Comparison of ENCODE assay signal across 9 cellular contexts in the genomic region with DNA sequence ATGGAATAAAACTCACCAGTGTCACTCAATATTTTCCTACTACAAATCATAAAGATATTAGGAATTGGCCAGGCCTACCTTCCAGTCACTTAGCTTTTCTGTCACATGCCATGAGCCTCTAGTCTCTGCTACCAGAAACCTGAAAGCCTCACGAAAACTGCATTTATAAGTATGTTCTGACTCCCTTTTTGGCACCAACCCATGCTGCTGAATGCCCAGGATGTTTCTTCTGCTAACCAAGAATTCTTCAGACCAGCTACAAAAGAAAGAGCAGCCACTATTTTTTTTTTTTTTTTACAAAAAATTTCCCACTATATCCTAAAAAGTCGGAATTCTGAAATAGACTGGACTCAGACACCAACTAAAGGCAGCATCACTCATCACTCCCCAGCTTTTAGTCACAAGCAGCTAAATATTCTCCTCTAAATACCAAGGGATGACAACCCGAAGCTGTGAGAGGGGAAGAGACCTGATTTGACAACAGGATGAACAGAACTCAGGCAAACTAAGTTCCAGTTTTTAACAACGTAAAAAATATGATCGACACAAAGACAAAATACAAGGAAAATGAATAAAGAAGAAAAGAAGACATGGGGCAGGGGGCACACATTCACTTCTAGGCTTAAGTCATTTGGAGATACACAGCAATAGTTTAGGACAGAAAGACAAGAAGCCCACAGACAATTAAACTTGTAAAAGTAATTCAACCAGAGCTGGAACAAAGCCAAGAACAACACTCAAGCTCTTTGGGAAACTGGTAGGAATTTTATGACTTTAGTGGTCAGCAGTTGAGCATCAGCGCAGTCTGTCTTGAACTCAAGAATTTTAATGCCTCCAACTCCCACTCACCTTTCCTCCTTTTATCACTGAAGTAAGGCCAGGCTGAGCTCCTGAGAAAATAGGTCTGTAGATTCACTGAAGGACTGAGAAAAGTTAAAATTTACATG. TPM values are rescaled to one million over a fixed set of nuclear protein-coding genes. Genes with fewer than 3 reads are reported as not detected.
DNase-seq lines count a peak whose midpoint lies in the region; ATAC-seq, FAIRE-seq and TF ChIP-seq lines count a peak whose summit lies in the region.
"Had no signal": no experiment of that assay in that cellular context is flagged by ENCODE, and none has a peak within 500 bp of the region (broad histone marks: within the 10 kb centered on the region; RNA-seq: fewer than 3 reads in every experiment).

No MANE protein-coding gene starts in this region.

- POLR2A ChIA-PET in GM12878 (lab: Charles Lee): interaction anchor here (0.6 to 5.3 kb wide), 14 partner anchors 9 to 353 kb away, joined by 3 to 29 read pairs (median 6); a partner anchor contains a TSS

- ATAC-seq in GM12878: no peak
- no peak for ATAC-seq in right lobe of liver
- no peak for ATAC-seq in upper lobe of left lung (ENCODE audit: low FRiP score in 2 of 2)
- no peak for ATAC-seq in GM18873 (IDR thresholded peaks at IDR 0.05; ENCODE audit: low FRiP score, unreplicated experiment)

- no peaks in the 10 kb centered on the region for H3K9me3 ChIP-seq in GM12878 (replicated peaks; ENCODE audit: control insufficient read depth, insufficient read depth, low read length)
- no peaks in the 10 kb centered on the region for H3K9me3 ChIP-seq in right lobe of liver
- H3K9me3 ChIP-seq in upper lobe of left lung: no peaks in the 10 kb centered on the region

- TF ChIP-seq CTCF in NB4 (IDR thresholded peaks at IDR 0.05; ENCODE audit: low read depth, low read length) (no peak), GM12878 (IDR thresholded peaks at IDR 0.05 in 2 of 3, conservative IDR thresholded peaks at IDR 0.05 in 1 of 3; ENCODE audit: control insufficient read depth in 2 of 3, extremely low read depth in 1 of 3, insufficient read depth in 1 of 3, low read depth in 3 of 3, low read length in 3 of 3) (no peak), right lobe of liver (IDR thresholded peaks at IDR 0.05) (no peak), upper lobe of left lung (IDR thresholded peaks at IDR 0.05) (no peak)

- in situ Hi-C loops in GM12878 (cut with MboI): no loop called here

- TF ChIP-seq RAD21 in GM12878 (IDR thresholded peaks at IDR 0.05; ENCODE audit: insufficient read depth, low read depth, low read length): no peak

- peak overlapping the region; percentile 92 for H3K9ac ChIP-seq in GM12878 (ENCODE audit: control insufficient read depth, insufficient read depth, low read length)

- intact Hi-C loops in GM12878 (cut with micrococcal nuclease; ENCODE audit: unreplicated experiment) (no loop called here), right lobe of liver (cut with DNase I) (no loop called here)

- FAIRE-seq in GM12878 (lab: Jason Lieb, UNC): no peak
- FAIRE-seq: frontal cortex had no signal

- H3K4me3 ChIP-seq in NB4 (ENCODE audit: low read depth, low read length) (peak overlapping the region; percentile 87), GM12878 (peak overlapping the region; percentile 82), right lobe of liver (peak overlapping the region; percentile 83 to 92 (median 85)), upper lobe of left lung (peak overlapping the region in 3 of 4 donors; percentile 58 to 96 (median 83))

- 44% methylated on average over 5 of the region's 6 CpGs for WGBS in GM12878 (ENCODE audit: insufficient coverage, insufficient replicate concordance, low lambda C conversion rate, missing lambda C conversion rate)
- 27% methylated on average over 6 of the region's 6 CpGs for WGBS in right lobe of liver (ENCODE audit: insufficient coverage, low coverage, low lambda C conversion rate, missing lambda C conversion rate)
- 38 to 41% methylated on average over 6 of the region's 6 CpGs for WGBS in upper lobe of left lung, 2 donors

- H3K27me3 ChIP-seq in GM12878 (replicated peaks in 1 of 2; ENCODE audit: control insufficient read depth in 2 of 2, insufficient read depth in 2 of 2, low read length in 1 of 2): no peaks in the 10 kb centered on the region
- H3K27me3 ChIP-seq in right lobe of liver: no peaks in the 10 kb centered on the region
- no peaks in the 10 kb centered on the region for H3K27me3 ChIP-seq in upper lobe of left lung

- RAD21 ChIA-PET in GM12878 (lab: Charles Lee; ENCODE audit: unreplicated experiment): interaction anchor here (0.6 to 6.7 kb wide), 10 partner anchors 8 to 116 kb away, joined by 3 to 68 read pairs (median 14); a partner anchor contains a TSS

- BruUV-seq in GM12878 (replicated peaks; lab: Mats Ljungman, UMichigan): no TSS peak

- TF ChIP-seq POLR2A in NB4 (IDR thresholded peaks at IDR 0.05; ENCODE audit: extremely low read depth, insufficient read length) (no peak), GM12878 (IDR thresholded peaks at IDR 0.05; ENCODE audit: low read depth, low read length) (no peak), right lobe of liver (IDR thresholded peaks at IDR 0.05) (no peak), upper lobe of left lung (IDR thresholded peaks at IDR 0.05) (no peak)

- DNase-seq in NCI-H1417 (lab: John Stamatoyannopoulos, UW) (peak in 2 of 3 experiments; percentile 38 to 71), NCI-H1417 treated with DMSO at 0.1 percent for 48 hours (lab: John Stamatoyannopoulos, UW) (no peak), NB4 (ENCODE audit: low read depth) (peak; percentile 29), GM12878 (ENCODE audit: low read depth, low spot score) (no peak), right lobe of liver (no peak), upper lobe of left lung (no peak), GM19238 (ENCODE audit: insufficient read length, low spot score) (no peak)

- peak overlapping the region; percentile 90 for H3K27ac ChIP-seq in GM12878 (ENCODE audit: control insufficient read depth, insufficient read depth)
- H3K27ac ChIP-seq in right lobe of liver: peak overlapping the region; percentile 85 to 98 (median 97)
- peak overlapping the region; percentile 90 to 100 (median 98) for H3K27ac ChIP-seq in upper lobe of left lung

- peaks cover 41% of the 10 kb centered on the region for H3K79me2 ChIP-seq in GM12878 (ENCODE audit: control insufficient read depth, insufficient read depth, low read length)

- SMC1A ChIA-PET in GM12878 (lab: Charles Lee; ENCODE audit: uncharacterized antibody, unreplicated experiment): interaction anchor here (0.6 to 5.3 kb wide), 22 partner anchors 9 to 1140 kb away, joined by 3 to 47 read pairs (median 4); a partner anchor contains a TSS

- no peak for TF ChIP-seq EP300 in GM12878 (IDR thresholded peaks at IDR 0.05; ENCODE audit: borderline replicate concordance in 1 of 2, control insufficient read depth in 1 of 2, low read depth in 2 of 2, low read length in 2 of 2)
- no peak for TF ChIP-seq EP300 in upper lobe of left lung (IDR thresholded peaks at IDR 0.05)

- no peaks in the 10 kb centered on the region for H3K36me3 ChIP-seq in GM12878 (ENCODE audit: control insufficient read depth in 2 of 2, insufficient read depth in 2 of 2, low read length in 1 of 2)
- H3K36me3 ChIP-seq in right lobe of liver: no peaks in the 10 kb centered on the region
- H3K36me3 ChIP-seq in upper lobe of left lung: no peaks in the 10 kb centered on the region

- no peaks in the 10 kb centered on the region for H4K20me1 ChIP-seq in GM12878 (ENCODE audit: control insufficient read depth, insufficient read depth)

- no peak overlapping the region for H2AFZ ChIP-seq in GM12878 (ENCODE audit: control insufficient read depth, low read depth, low read length)

- H3K4me1 ChIP-seq in GM12878 (ENCODE audit: control insufficient read depth, insufficient read depth, low read length): peaks cover 3% of the 10 kb centered on the region
- peaks cover 0 to 72% (median 19%) of the 10 kb centered on the region in 4 donors for H3K4me1 ChIP-seq in right lobe of liver
- H3K4me1 ChIP-seq in upper lobe of left lung: peaks cover 36 to 51% (median 44%) of the 10 kb centered on the region in 4 donors

- peak overlapping the region; percentile 85 for H3K4me2 ChIP-seq in GM12878 (ENCODE audit: control insufficient read depth, insufficient read depth)

- CTCF ChIA-PET in GM12878 (lab: Yijun Ruan, JAX): interaction anchor here (0.6 to 8.1 kb wide), 23 partner anchors 9 to 215 kb away, joined by 3 to 86 read pairs (median 4); a partner anchor contains a TSS

RNA-seq across cellular contexts. Expression of a gene that starts 1.6 kb away (rescaled TPM):
- 503 and 542 TPM in 2 replicates for total RNA-seq in GM12878 (2013; cell fraction: nucleolus; rRNA removed)
- 81.3 and 95.1 TPM in 2 replicates for total RNA-seq in GM12878 (2014; rRNA removed)
- total RNA-seq in GM12878 (2014; rRNA removed; fragmentation: Illumina TruSeq; extraction: Trizol): 69.1 and 70.0 TPM in 2 replicates
- total RNA-seq in GM12878 (2021): 88.9 and 108 TPM in 2 replicates
- 49.4 TPM for polyA plus RNA-seq in GM12878 (2011; ENCODE audit: low read depth)
- polyA plus RNA-seq in GM12878 (2011; rRNA removed): 152 and 168 TPM in 2 replicates
- 93.7 and 126 TPM in 2 replicates for polyA plus RNA-seq in GM12878 (2011; cell fraction: cytosol; rRNA removed)
- 759 and 982 TPM in 2 replicates for polyA plus RNA-seq in GM12878 (2011; cell fraction: nucleus; rRNA removed)
- polyA plus RNA-seq in GM12878 (2012): 81.8 and 83.3 TPM in 2 replicates
- 88.0 and 110 TPM in 2 replicates for polyA plus RNA-seq in GM12878 (2014; fragmentation: Illumina TruSeq; extraction: Trizol)
- polyA plus RNA-seq in GM12878 (2014; fragmentation: Nextera tagmentation; extraction: Ambion mirVana): 10 to 100 TPM; 10.4 to 18.7 TPM
- polyA plus RNA-seq in GM12878 (2014; rRNA removed): 100 and 101 TPM in 2 replicates
- polyA plus RNA-seq in GM12878 (2016; fragmentation: Nextera tagmentation; extraction: Ambion mirVana): 10 to 100 TPM; 83.1 to 86.0 TPM
- polyA minus RNA-seq in GM12878 (2011; rRNA and poly(A)+ RNA removed): 97.6 and 114 TPM in 2 replicates
- polyA minus RNA-seq in GM12878 (2011; cell fraction: cytosol; rRNA and poly(A)+ RNA removed): 29.4 and 47.1 TPM in 2 replicates
- polyA minus RNA-seq in GM12878 (2011; cell fraction: nucleus; rRNA and poly(A)+ RNA removed): 136 and 161 TPM in 2 replicates
- total RNA-seq in right lobe of liver: 100 to 1,000 TPM in 4 of 6 experiments, 10 to 100 TPM in 2; 80.2 to 137 (median 110) TPM
- 100 to 1,000 TPM; 108 to 340 (median 155) TPM for total RNA-seq in upper lobe of left lung

RNA-seq across cellular contexts. Expression of a gene that starts 24.2 kb away (rescaled TPM):
- 72.6 and 76.5 TPM in 2 replicates for total RNA-seq in GM12878 (2013; cell fraction: nucleolus; rRNA removed)
- total RNA-seq in GM12878 (2014; rRNA removed) (33.9 and 34.5 TPM in 2 replicates), GM12878 (2014; rRNA removed; fragmentation: Illumina TruSeq; extraction: Trizol) (26.9 and 27.6 TPM in 2 replicates), GM12878 (2021) (46.5 and 47.2 TPM in 2 replicates), right lobe of liver (10 to 100 TPM; 55.8 to 96.2 (median 84.1) TPM), upper lobe of left lung (10 to 100 TPM; 28.3 to 69.1 (median 40.6) TPM)
- 15.4 TPM for polyA plus RNA-seq in GM12878 (2011; ENCODE audit: low read depth)
- polyA plus RNA-seq in GM12878 (2011; rRNA removed) (58.1 and 72.2 TPM in 2 replicates), GM12878 (2014; fragmentation: Illumina TruSeq; extraction: Trizol) (39.1 and 49.5 TPM in 2 replicates), GM12878 (2014; fragmentation: Nextera tagmentation; extraction: Ambion mirVana) (10 to 100 TPM; 29.4 to 50.8 TPM), GM12878 (2014; rRNA removed) (24.9 and 27.1 TPM in 2 replicates), GM12878 (2016; fragmentation: Nextera tagmentation; extraction: Ambion mirVana) (10 to 100 TPM; 40.1 to 42.2 TPM)
- polyA plus RNA-seq in GM12878 (2011; cell fraction: cytosol; rRNA removed): 33.2 and 38.9 TPM in 2 replicates
- polyA plus RNA-seq in GM12878 (2011; cell fraction: nucleus; rRNA removed): 31.6 and 55.3 TPM in 2 replicates
- 20.2 and 24.2 TPM in 2 replicates for polyA plus RNA-seq in GM12878 (2012)
- polyA minus RNA-seq in GM12878 (2011; rRNA and poly(A)+ RNA removed): 47.9 and 64.5 TPM in 2 replicates
- polyA minus RNA-seq in GM12878 (2011; cell fraction: cytosol; rRNA and poly(A)+ RNA removed): 7.1 and 10.7 TPM in 2 replicates
- polyA minus RNA-seq in GM12878 (2011; cell fraction: nucleus; rRNA and poly(A)+ RNA removed): 36.0 and 42.8 TPM in 2 replicates

RNA-seq across cellular contexts. Expression of a gene that starts 55.5 kb away (rescaled TPM):
- total RNA-seq in GM12878 (2013; cell fraction: nucleolus; rRNA removed): 11.8 and 13.4 TPM in 2 replicates
- total RNA-seq in GM12878 (2014; rRNA removed) (37.6 and 40.2 TPM in 2 replicates), GM12878 (2014; rRNA removed; fragmentation: Illumina TruSeq; extraction: Trizol) (65.1 and 68.1 TPM in 2 replicates), GM12878 (2021) (66.2 and 69.1 TPM in 2 replicates), right lobe of liver (10 to 100 TPM; 11.5 to 45.7 (median 18.0) TPM), upper lobe of left lung (100 to 1,000 TPM in 1 of 6 donors, 10 to 100 TPM in 5; 30.4 to 174 (median 67.9) TPM)
- polyA plus RNA-seq in GM12878 (2011; ENCODE audit: low read depth): 24.7 TPM
- polyA plus RNA-seq in GM12878 (2011; rRNA removed) (173 and 185 TPM in 2 replicates), GM12878 (2014; fragmentation: Illumina TruSeq; extraction: Trizol) (269 and 323 TPM in 2 replicates), GM12878 (2014; fragmentation: Nextera tagmentation; extraction: Ambion mirVana) (10 to 100 TPM; 15.1 to 28.2 TPM), GM12878 (2014; rRNA removed) (113 and 119 TPM in 2 replicates), GM12878 (2016; fragmentation: Nextera tagmentation; extraction: Ambion mirVana) (10 to 100 TPM; 64.4 to 68.2 TPM)
- polyA plus RNA-seq in GM12878 (2011; cell fraction: cytosol; rRNA removed): 166 and 185 TPM in 2 replicates
- polyA plus RNA-seq in GM12878 (2011; cell fraction: nucleus; rRNA removed): 69.5 and 83.5 TPM in 2 replicates
- 41.8 and 56.2 TPM in 2 replicates for polyA plus RNA-seq in GM12878 (2012)
- 89.0 and 91.0 TPM in 2 replicates for polyA minus RNA-seq in GM12878 (2011; rRNA and poly(A)+ RNA removed)
- polyA minus RNA-seq in GM12878 (2011; cell fraction: cytosol; rRNA and poly(A)+ RNA removed): 15.2 and 20.8 TPM in 2 replicates
- 8.1 and 11.2 TPM in 2 replicates for polyA minus RNA-seq in GM12878 (2011; cell fraction: nucleus; rRNA and poly(A)+ RNA removed)

Comparison
In these comparisons a context has a peak if more than half of its experiments do, and no peak if none do; other contexts are left out.
1. DNase-seq: peak in NCI-H1417 (2 of 3) and NB4 (single experiment); none in NCI-H1417 treated with DMSO at 0.1 percent for 48 hours (single experiment), GM12878 (single experiment), right lobe of liver (0 of 3), upper lobe of left lung (0 of 2) and GM19238 (single experiment).
2. Peak in every context shown above with its lines, with median percentiles within 50 percentile points of each other: H3K4me3 ChIP-seq and H3K27ac ChIP-seq.